In genomic region chr16:17067882-17068281, GRCh38 we compare ENCODE assay signal across 1 cellular context.
TF ChIP-seq lines count a peak whose summit lies in the region.

No MANE protein-coding gene starts in this region.

TF ChIP-seq in GM12878, 131 proteins besides CTCF, POLR2A, EP300 and RAD21 (continued from another document):
- TF ChIP-seq ZNF687 (IDR thresholded peaks at IDR 0.05) (0 out of 2 replicates have a peak, but pooled peaks have one; percentile 16), CREB1 (IDR thresholded peaks at IDR 0.05; ENCODE audit: low read depth) (no peak), ZBED1 (IDR thresholded peaks at IDR 0.05; ENCODE audit: borderline replicate concordance) (no peak), BRCA1 (IDR thresholded peaks at IDR 0.05; ENCODE audit: low read depth, low read length) (no peak), NBN (IDR thresholded peaks at IDR 0.05) (no peak), ZBTB40 (IDR thresholded peaks at IDR 0.05; ENCODE audit: borderline replicate concordance) (peak; percentile 92)
TF ChIP-seq in GM12878: peak in this region for 3.
